In the genomic region with DNA sequence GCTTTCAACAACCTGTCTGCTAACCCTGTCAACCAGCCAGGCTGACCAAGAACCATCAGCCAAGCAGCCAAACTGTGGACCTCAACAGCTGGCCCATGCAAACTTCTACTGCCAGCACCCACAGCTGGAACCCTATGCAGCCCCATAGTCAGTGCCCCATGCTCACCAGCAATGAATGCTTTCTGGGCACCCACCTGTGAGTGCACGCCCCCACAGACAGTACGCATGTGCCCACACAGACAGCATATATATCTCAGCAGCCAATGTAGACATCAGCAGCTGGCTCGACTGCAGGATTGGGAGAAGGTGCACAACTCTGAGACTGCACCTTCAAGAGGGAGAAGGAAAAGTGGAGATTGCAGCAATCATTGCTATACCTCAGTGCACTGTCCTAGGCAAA, we compare ENCODE assay signal across 29 cellular contexts.
"Had no signal": no experiment of that assay in that cellular context is flagged by ENCODE, and none has a peak within 500 bp of the region (broad histone marks: within the 10 kb centered on the region; RNA-seq: fewer than 3 reads in every experiment).

No MANE protein-coding gene starts in this region.

- ATAC-seq: activated naive CD4-positive, alpha-beta T cell treated with anti-CD3 and anti-CD28 coated beads, Interleukin-2, amount 50 U/mL, for 72 hours; activated T-cell treated with anti-CD3 and anti-CD28 coated beads, Interleukin-2, amount 50 U/mL, for 4 hours; activated T-helper 17 cell treated with anti-CD3 and anti-CD28 coated beads, Interleukin-2, amount 50 U/mL, for 72 hours; effector memory CD8-positive, alpha-beta T cell; foreskin keratinocyte; gastrocnemius medialis had no signal

- DNase-seq: activated CD4-positive, alpha-beta memory T cell treated with anti-CD3 and anti-CD28 coated beads, Interleukin-2, amount 10 ng/mL, durations not matched to agents 7 days and 5 days; activated CD4-positive, alpha-beta T cell treated with anti-CD3 and anti-CD28 coated beads for 4 hours; activated CD4-positive, alpha-beta T cell treated with anti-CD3 and anti-CD28 coated beads, Interleukin-2, amount 10 ng/mL, durations not matched to agents 7 days and 5 days; activated CD4-positive, alpha-beta T cell treated with anti-CD3 and anti-CD28 coated beads, Interleukin-2, amount 50 U/mL, for 4 hours; activated CD4-positive, CD25-positive, alpha-beta regulatory T cell; activated CD4-positive, CD25-positive, alpha-beta regulatory T cell treated with anti-CD3 and anti-CD28 coated beads, Interleukin-2, amount 50 U/mL, for 72 hours; activated gamma-delta T cell; activated naive CD4-positive, alpha-beta T cell; activated naive CD4-positive, alpha-beta T cell treated with anti-CD3 and anti-CD28 coated beads, Interleukin-2, amount 10 ng/mL, durations not matched to agents 7 days and 5 days; activated naive CD8-positive, alpha-beta T cell treated with anti-CD3 and anti-CD28 coated beads, Interleukin-2, amount 10 ng/mL, durations not matched to agents 7 days and 5 days; activated T-cell treated with anti-CD3 and anti-CD28 coated beads, Interleukin-2, amount 50 U/mL, for 4 hours; central memory CD4-positive, alpha-beta T cell; cerebellar nuclear complex; cortex of kidney; dermis blood vessel endothelial cell; effector CD4-positive, alpha-beta T cell; effector memory CD8-positive, alpha-beta T cell; erythroblast; foreskin keratinocyte; gastrocnemius medialis; glutamatergic neuron; T-helper 2 cell had no signal

- H3K27ac ChIP-seq: ascending aorta, breast epithelium, cardiac muscle cell, esophagus muscularis mucosa, foreskin keratinocyte, gastrocnemius medialis had no signal

- H3K36me3 Mint-ChIP-seq: activated naive CD4-positive, alpha-beta T cell treated with anti-CD3 and anti-CD28 coated beads, Interleukin-2, amount 10 ng/mL, durations not matched to agents 7 days and 5 days; activated naive CD4-positive, alpha-beta T cell treated with anti-CD3 and anti-CD28 coated beads, Interleukin-2, amount 50 U/mL, for 72 hours; activated naive CD8-positive, alpha-beta T cell treated with anti-CD3 and anti-CD28 coated beads, Interleukin-2, amount 10 ng/mL, durations not matched to agents 7 days and 5 days; brain had no signal

- H3K4me1 Mint-ChIP-seq: activated CD4-positive, alpha-beta memory T cell treated with anti-CD3 and anti-CD28 coated beads, Interleukin-2, amount 10 ng/mL, durations not matched to agents 7 days and 5 days; activated CD4-positive, alpha-beta T cell treated with anti-CD3 and anti-CD28 coated beads, Interleukin-2, amount 10 ng/mL, durations not matched to agents 7 days and 5 days; activated naive CD4-positive, alpha-beta T cell treated with anti-CD3 and anti-CD28 coated beads, Interleukin-2, amount 10 ng/mL, durations not matched to agents 7 days and 5 days; activated naive CD8-positive, alpha-beta T cell treated with anti-CD3 and anti-CD28 coated beads, Interleukin-2, amount 10 ng/mL, durations not matched to agents 7 days and 5 days; activated T-helper 17 cell treated with anti-CD3 and anti-CD28 coated beads, Interleukin-2, amount 50 U/mL, for 72 hours; brain had no signal

- H3K4me3 ChIP-seq: ascending aorta, breast epithelium, cardiac muscle cell, esophagus muscularis mucosa, gastrocnemius medialis had no signal

- H3K4me1 ChIP-seq: ascending aorta, breast epithelium, esophagus muscularis mucosa, foreskin keratinocyte, gastrocnemius medialis had no signal

- H3K27me3 ChIP-seq: ascending aorta, breast epithelium, cardiac muscle cell, esophagus muscularis mucosa, foreskin keratinocyte, gastrocnemius medialis had no signal

- H3K27me3 Mint-ChIP-seq: activated CD4-positive, alpha-beta memory T cell treated with anti-CD3 and anti-CD28 coated beads, Interleukin-2, amount 10 ng/mL, durations not matched to agents 7 days and 5 days; activated CD4-positive, alpha-beta T cell treated with anti-CD3 and anti-CD28 coated beads, Interleukin-2, amount 10 ng/mL, durations not matched to agents 7 days and 5 days; activated naive CD4-positive, alpha-beta T cell treated with anti-CD3 and anti-CD28 coated beads, Interleukin-2, amount 10 ng/mL, durations not matched to agents 7 days and 5 days; activated naive CD8-positive, alpha-beta T cell treated with anti-CD3 and anti-CD28 coated beads, Interleukin-2, amount 10 ng/mL, durations not matched to agents 7 days and 5 days; activated T-helper 17 cell treated with anti-CD3 and anti-CD28 coated beads, Interleukin-2, amount 50 U/mL, for 72 hours; brain; effector memory CD8-positive, alpha-beta T cell had no signal

- H3K9me3 ChIP-seq: ascending aorta, breast epithelium, esophagus muscularis mucosa, gastrocnemius medialis had no signal

- H3K36me3 ChIP-seq: ascending aorta, breast epithelium, cardiac muscle cell, esophagus muscularis mucosa, gastrocnemius medialis had no signal

- H3K4me3 Mint-ChIP-seq: activated CD4-positive, alpha-beta memory T cell treated with anti-CD3 and anti-CD28 coated beads, Interleukin-2, amount 10 ng/mL, durations not matched to agents 7 days and 5 days; activated CD4-positive, alpha-beta T cell treated with anti-CD3 and anti-CD28 coated beads, Interleukin-2, amount 10 ng/mL, durations not matched to agents 7 days and 5 days; activated naive CD4-positive, alpha-beta T cell treated with anti-CD3 and anti-CD28 coated beads, Interleukin-2, amount 10 ng/mL, durations not matched to agents 7 days and 5 days; activated naive CD8-positive, alpha-beta T cell treated with anti-CD3 and anti-CD28 coated beads, Interleukin-2, amount 10 ng/mL, durations not matched to agents 7 days and 5 days; activated T-cell treated with anti-CD3 and anti-CD28 coated beads, Interleukin-2, amount 50 U/mL, for 4 hours; activated T-helper 17 cell treated with anti-CD3 and anti-CD28 coated beads, Interleukin-2, amount 50 U/mL, for 72 hours; brain; effector memory CD8-positive, alpha-beta T cell had no signal

- H3K27ac Mint-ChIP-seq: activated CD4-positive, alpha-beta memory T cell treated with anti-CD3 and anti-CD28 coated beads, Interleukin-2, amount 10 ng/mL, durations not matched to agents 7 days and 5 days; activated CD4-positive, alpha-beta T cell treated with anti-CD3 and anti-CD28 coated beads, Interleukin-2, amount 10 ng/mL, durations not matched to agents 7 days and 5 days; activated naive CD4-positive, alpha-beta T cell treated with anti-CD3 and anti-CD28 coated beads, Interleukin-2, amount 10 ng/mL, durations not matched to agents 7 days and 5 days; activated naive CD4-positive, alpha-beta T cell treated with anti-CD3 and anti-CD28 coated beads, Interleukin-2, amount 50 U/mL, for 72 hours; activated naive CD8-positive, alpha-beta T cell treated with anti-CD3 and anti-CD28 coated beads, Interleukin-2, amount 10 ng/mL, durations not matched to agents 7 days and 5 days; activated T-helper 17 cell treated with anti-CD3 and anti-CD28 coated beads, Interleukin-2, amount 50 U/mL, for 72 hours; brain; effector memory CD8-positive, alpha-beta T cell had no signal

- H3K9me3 Mint-ChIP-seq: activated CD4-positive, alpha-beta T cell treated with anti-CD3 and anti-CD28 coated beads, Interleukin-2, amount 10 ng/mL, durations not matched to agents 7 days and 5 days; activated naive CD4-positive, alpha-beta T cell treated with anti-CD3 and anti-CD28 coated beads, Interleukin-2, amount 10 ng/mL, durations not matched to agents 7 days and 5 days; activated naive CD8-positive, alpha-beta T cell treated with anti-CD3 and anti-CD28 coated beads, Interleukin-2, amount 10 ng/mL, durations not matched to agents 7 days and 5 days; activated T-helper 17 cell treated with anti-CD3 and anti-CD28 coated beads, Interleukin-2, amount 50 U/mL, for 72 hours; brain; effector memory CD8-positive, alpha-beta T cell had no signal
